ENCODE assay signal across 8 cellular contexts in genomic region chr2:241686322-241686648, GRCh38. TPM values are rescaled to one million over a fixed set of nuclear protein-coding genes. Genes with fewer than 3 reads are reported as not detected.
DNase-seq lines count a peak whose midpoint lies in the region; ATAC-seq and TF ChIP-seq lines count a peak whose summit lies in the region.

No MANE protein-coding gene starts in this region.

- H3K27ac Mint-ChIP-seq in activated CD8-positive, alpha-beta T cell treated with anti-CD3 and anti-CD28 coated beads for 36 hours = peak overlapping the region; percentile 80

- peak overlapping the region; percentile 97 for H3K4me3 Mint-ChIP-seq in activated CD8-positive, alpha-beta T cell treated with anti-CD3 and anti-CD28 coated beads for 36 hours

- TF ChIP-seq CTCF in activated CD8-positive, alpha-beta T cell treated with anti-CD3 and anti-CD28 coated beads for 36 hours (IDR thresholded peaks at IDR 0.05) = no peak
- TF ChIP-seq CTCF in right atrium auricular region (IDR thresholded peaks at IDR 0.05) (no peak), spleen (IDR thresholded peaks at IDR 0.05 in 8 of 11, conservative IDR thresholded peaks at IDR 0.05 in 3 of 11) (no peak)

- peaks cover 59% of the 10 kb centered on the region for H3K36me3 Mint-ChIP-seq in activated CD8-positive, alpha-beta T cell treated with anti-CD3 and anti-CD28 coated beads for 36 hours (ENCODE audit: low read depth)

- DNase-seq in activated CD8-positive, alpha-beta T cell treated with anti-CD3 and anti-CD28 coated beads for 36 hours = no peak
- DNase-seq in right atrium auricular region (ENCODE audit: low spot score) (no peak), spleen (no peak), MV-4-11 (lab: John Stamatoyannopoulos, UW) (no peak), A172 (ENCODE audit: low spot score) (no peak), ecto neural progenitor cell (ENCODE audit: low spot score) (no peak)

- no peaks in the 10 kb centered on the region for H3K27me3 Mint-ChIP-seq in activated CD8-positive, alpha-beta T cell treated with anti-CD3 and anti-CD28 coated beads for 36 hours

- WGBS in spleen, 5 donors = 0 to 1% (median 1%) methylated on average over 28 to 37 of the region's 37 CpGs

- peak overlapping the region; percentile 89 to 97 for H3K27ac ChIP-seq in right atrium auricular region
- peak overlapping the region; percentile 92 to 96 (median 94) for H3K27ac ChIP-seq in spleen

- intact Hi-C loops in activated CD8-positive, alpha-beta T cell treated with anti-CD3 and anti-CD28 coated beads for 36 hours (cut with micrococcal nuclease) = loop anchor here (5.0 kb wide), 1 partner anchor 196 kb away; no protein-coding TSS in a partner anchor
- intact Hi-C loops in spleen (cut with DNase I; ENCODE audit: low total_unique reads) = no loop called here

- CTCF ChIA-PET in activated CD8-positive, alpha-beta T cell treated with anti-CD3 and anti-CD28 coated beads for 36 hours (lab: Charles Lee) = interaction anchor here (0.6 to 1.6 kb wide), 5 partner anchors 13 to 192 kb away, joined by 4 to 8 read pairs (median 7); partner anchors contain the start of gene ING5

- POLR2A ChIA-PET in activated CD8-positive, alpha-beta T cell treated with anti-CD3 and anti-CD28 coated beads for 36 hours (lab: Charles Lee) = interaction anchor here (0.7 to 5.7 kb wide), 8 partner anchors 9 to 371 kb away, joined by 3 to 77 read pairs (median 5); partner anchors contain the start of genes D2HGDH, HDLBP, ING5 and SEPTIN2

- ATAC-seq in GM18858 (IDR thresholded peaks at IDR 0.05; ENCODE audit: unreplicated experiment) (peak; percentile 10), HG02970 (IDR thresholded peaks at IDR 0.05; ENCODE audit: low FRiP score, unreplicated experiment) (peak; percentile 5)
- ATAC-seq in activated CD8-positive, alpha-beta T cell treated with anti-CD3 and anti-CD28 coated beads for 36 hours = peak; percentile 2

- H3K4me1 ChIP-seq in right atrium auricular region = peaks cover 0 to 33% of the 10 kb centered on the region in 2 donors
- H3K4me1 ChIP-seq in spleen = peaks cover 11 to 56% (median 35%) of the 10 kb centered on the region in 6 donors

- H3K9me3 ChIP-seq in right atrium auricular region (no peaks in the 10 kb centered on the region), spleen (no peaks in the 10 kb centered on the region)

- H3K36me3 ChIP-seq in right atrium auricular region (peaks cover 17% of the 10 kb centered on the region), spleen (peaks cover 0 to 59% (median 31%) of the 10 kb centered on the region in 6 donors)

- H3K4me3 ChIP-seq in right atrium auricular region (peak overlapping the region; percentile 95 to 96), spleen (peak overlapping the region; percentile 81 to 100 (median 96))

- no peaks in the 10 kb centered on the region for H3K9me3 Mint-ChIP-seq in activated CD8-positive, alpha-beta T cell treated with anti-CD3 and anti-CD28 coated beads for 36 hours

- H3K27me3 ChIP-seq in right atrium auricular region = no peaks in the 10 kb centered on the region
- H3K27me3 ChIP-seq in spleen (replicated peaks in 1 of 7) = no peaks in the 10 kb centered on the region

- TF ChIP-seq POLR2A in spleen (IDR thresholded peaks at IDR 0.05) = no peak

- H3K4me1 Mint-ChIP-seq in activated CD8-positive, alpha-beta T cell treated with anti-CD3 and anti-CD28 coated beads for 36 hours (ENCODE audit: low read depth) = peaks cover 28% of the 10 kb centered on the region

RNA-seq across cellular contexts. Expression of gene DTYMK, which starts 0.3 kb away (rescaled TPM):
- total RNA-seq in activated CD8-positive, alpha-beta T cell treated with anti-CD3 and anti-CD28 coated beads for 36 hours = 10 to 100 TPM; 87.1 to 91.9 TPM
- 1 to 10 TPM; 6.4 to 6.6 TPM for total RNA-seq in right atrium auricular region
- total RNA-seq in spleen = 10 to 100 TPM; 14.0 to 27.9 (median 18.1) TPM
- 10 to 100 TPM; 19.3 to 38.9 (median 31.6) TPM for polyA plus RNA-seq in spleen
- total RNA-seq in A172 (2014; rRNA removed; shearing (Covaris generic)) = 136 and 156 TPM in 2 replicates

RNA-seq across cellular contexts. Expression of gene ING5, which starts 15.6 kb away (rescaled TPM):
- total RNA-seq in activated CD8-positive, alpha-beta T cell treated with anti-CD3 and anti-CD28 coated beads for 36 hours = 10 to 100 TPM; 37.7 to 41.3 TPM
- 10 to 100 TPM; 21.9 to 32.7 TPM for total RNA-seq in right atrium auricular region
- total RNA-seq in spleen = 10 to 100 TPM; 18.2 to 51.1 (median 37.9) TPM
- 10 to 100 TPM; 32.6 to 36.4 (median 34.6) TPM for polyA plus RNA-seq in spleen
- total RNA-seq in A172 (2014; rRNA removed; shearing (Covaris generic)) = 12.8 and 14.5 TPM in 2 replicates

RNA-seq across cellular contexts. Expression of gene D2HGDH, which starts 48.1 kb away (rescaled TPM):
- 10 to 100 TPM; 39.4 to 42.6 TPM for total RNA-seq in activated CD8-positive, alpha-beta T cell treated with anti-CD3 and anti-CD28 coated beads for 36 hours
- 10 to 100 TPM in 1 of 2 donors, 1 to 10 TPM in 1; 7.5 to 11.7 TPM for total RNA-seq in right atrium auricular region
- 10 to 100 TPM; 18.8 to 51.5 (median 32.3) TPM for total RNA-seq in spleen
- 10 to 100 TPM; 20.8 to 69.8 (median 67.0) TPM for polyA plus RNA-seq in spleen
- total RNA-seq in A172 (2014; rRNA removed; shearing (Covaris generic)) = 12.6 and 14.6 TPM in 2 replicates

RNA-seq across cellular contexts. Expression of gene ATG4B, which starts 48.8 kb away (rescaled TPM):
- total RNA-seq in activated CD8-positive, alpha-beta T cell treated with anti-CD3 and anti-CD28 coated beads for 36 hours = 10 to 100 TPM; 90.7 to 94.6 TPM
- total RNA-seq in right atrium auricular region (10 to 100 TPM; 47.8 to 53.0 TPM), spleen (100 to 1,000 TPM in 3 of 7 donors, 10 to 100 TPM in 4; 80.0 to 114 (median 97.2) TPM)
- 10 to 100 TPM; 31.1 to 74.5 (median 44.6) TPM for polyA plus RNA-seq in spleen
- total RNA-seq in A172 (2014; rRNA removed; shearing (Covaris generic)) = 111 and 132 TPM in 2 replicates

RNA-seq across cellular contexts. Expression of gene THAP4, which starts 49.3 kb away (rescaled TPM):
- 10 to 100 TPM; 45.1 to 48.9 TPM for total RNA-seq in activated CD8-positive, alpha-beta T cell treated with anti-CD3 and anti-CD28 coated beads for 36 hours
- total RNA-seq in right atrium auricular region (10 to 100 TPM; 76.8 to 94.7 TPM), spleen (10 to 100 TPM; 23.5 to 31.5 (median 28.8) TPM)
- 10 to 100 TPM; 21.0 to 27.7 (median 23.5) TPM for polyA plus RNA-seq in spleen
- 80.6 and 85.7 TPM in 2 replicates for total RNA-seq in A172 (2014; rRNA removed; shearing (Covaris generic))
